11 cellular contexts compared by ENCODE assay signal in the genomic region with DNA sequence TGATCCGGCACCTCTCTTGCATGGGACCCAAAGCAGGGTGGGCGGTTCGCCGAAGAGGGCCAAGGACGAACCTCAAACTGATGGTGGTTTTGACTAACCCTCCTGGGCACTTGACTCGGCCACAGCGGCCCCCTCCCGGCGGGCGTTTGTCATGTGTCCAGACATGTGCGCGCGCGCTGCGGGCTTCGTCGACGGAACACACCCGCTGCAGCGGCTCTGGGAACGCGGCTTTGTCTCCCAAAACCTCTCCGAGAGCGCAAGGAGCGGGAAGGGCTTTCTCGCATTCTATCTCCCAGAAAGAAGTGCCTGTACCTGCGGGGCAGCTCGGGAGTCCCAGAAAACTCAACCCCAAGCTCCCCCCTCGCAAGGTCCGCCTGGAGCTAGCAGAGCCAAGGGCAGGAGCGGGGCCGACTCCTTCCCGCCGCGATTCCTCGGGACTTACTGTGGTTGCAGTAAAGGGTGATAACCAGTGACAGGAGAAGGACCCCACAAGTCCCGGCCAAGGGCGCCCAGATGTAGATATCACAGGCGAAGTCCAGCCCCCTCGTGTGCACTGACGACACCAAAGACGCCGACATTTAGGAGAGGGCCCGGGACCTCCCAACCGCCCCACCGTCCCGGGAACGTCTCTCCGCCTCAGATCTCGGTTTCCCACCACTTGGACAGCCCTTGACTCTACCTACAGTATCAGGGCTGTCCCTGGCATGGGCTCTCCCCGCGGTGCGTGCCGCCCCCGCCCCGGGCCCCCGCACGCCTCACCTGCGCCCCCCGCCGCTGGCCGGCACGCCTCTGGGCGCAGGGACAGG. TPM values are rescaled to one million over a fixed set of nuclear protein-coding genes. Genes with fewer than 3 reads are reported as not detected.
DNase-seq lines count a peak whose midpoint lies in the region; ATAC-seq and TF ChIP-seq lines count a peak whose summit lies in the region.
"Had no signal": no experiment of that assay in that cellular context is flagged by ENCODE, and none has a peak within 500 bp of the region (broad histone marks: within the 10 kb centered on the region; RNA-seq: fewer than 3 reads in every experiment).

No MANE protein-coding gene starts in this region.

- TF ChIP-seq POLR2A in thyroid gland (IDR thresholded peaks at IDR 0.05), result no peak

- H3K9me3 ChIP-seq in thyroid gland, result no peaks in the 10 kb centered on the region

- POLR2A ChIA-PET in naive thymus-derived CD8-positive, alpha-beta T cell (lab: Charles Lee), result interaction anchor here (1.3 to 22.7 kb wide), 4 partner anchors 10 to 69 kb away, joined by 4 to 668 read pairs (median 88); no protein-coding TSS in a partner anchor

- peaks cover 0 to 5% (median 0%) of the 10 kb centered on the region in 9 donors for H3K9me3 Mint-ChIP-seq in naive thymus-derived CD8-positive, alpha-beta T cell
- H3K9me3 Mint-ChIP-seq: activated CD4-positive, alpha-beta memory T cell treated with anti-CD3 and anti-CD28 coated beads, Interleukin-2, amount 10 ng/mL, durations not matched to agents 7 days and 5 days had no signal

- WGBS in thyroid gland, 2 donors, result 11 to 25% methylated on average over 19 to 22 of the region's 64 CpGs

- no peaks in the 10 kb centered on the region for H3K36me3 ChIP-seq in thyroid gland

- intact Hi-C loops in thyroid gland (cut with DNase I), result no loop called here

- H3K27me3 Mint-ChIP-seq in naive thymus-derived CD8-positive, alpha-beta T cell, result peaks cover 0 to 13% (median 0%) of the 10 kb centered on the region in 5 donors

- H3K4me1 ChIP-seq in thyroid gland, result peaks cover 10 to 35% of the 10 kb centered on the region in 2 donors

- H3K36me3 Mint-ChIP-seq in naive thymus-derived CD8-positive, alpha-beta T cell, result peaks cover 21 to 62% (median 45%) of the 10 kb centered on the region in 3 donors

- H3K27ac ChIP-seq in thyroid gland, result no peak overlapping the region

- peak overlapping the region; percentile 90 to 99 (median 94) for H3K4me3 Mint-ChIP-seq in naive thymus-derived CD8-positive, alpha-beta T cell

- no peak for TF ChIP-seq CTCF in epithelial cell of esophagus (IDR thresholded peaks at IDR 0.05; ENCODE audit: insufficient read depth, low read depth, low read length, missing control alignments)
- no peak for TF ChIP-seq CTCF in thyroid gland (IDR thresholded peaks at IDR 0.05)

- ATAC-seq in naive thymus-derived CD8-positive, alpha-beta T cell, result no peak

- H3K4me1 Mint-ChIP-seq in naive thymus-derived CD8-positive, alpha-beta T cell, result peaks cover 49 to 83% (median 73%) of the 10 kb centered on the region in 4 donors

- H3K4me3 ChIP-seq in epithelial cell of esophagus (ENCODE audit: low read length) (no peak overlapping the region), thyroid gland (replicated peaks in 1 of 3) (peak overlapping the region in 1 of 3 donors; percentile 12)

- H3K27me3 ChIP-seq in thyroid gland, result peaks cover 5% of the 10 kb centered on the region

- H3K27ac Mint-ChIP-seq in naive thymus-derived CD8-positive, alpha-beta T cell, result peak overlapping the region; percentile 96 to 100 (median 100)
- H3K27ac Mint-ChIP-seq: activated CD4-positive, alpha-beta memory T cell treated with anti-CD3 and anti-CD28 coated beads, Interleukin-2, amount 10 ng/mL, durations not matched to agents 7 days and 5 days had no signal

- DNase-seq in stimulated activated CD4-positive, alpha-beta T cell treated with anti-CD3 and anti-CD28 coated beads, Interleukin-15, amount 100 ng/mL, for 24 hours, result peak; percentile 23
- DNase-seq in stimulated activated CD4-positive, alpha-beta T cell treated with anti-CD3 and anti-CD28 coated beads, Interleukin-4, amount 100 ng/mL, for 24 hours, result no peak
- DNase-seq in epithelial cell of esophagus (ENCODE audit: low read depth) (peak; percentile 24), NCI-H1436 (lab: John Stamatoyannopoulos, UW) (no peak), thyroid gland (no peak), T-helper 9 cell (no peak), foreskin melanocyte (no peak)
- DNase-seq in naive thymus-derived CD8-positive, alpha-beta T cell, result peak in 5 of 10 donors; percentile 30 to 67 (median 43)
- DNase-seq: activated CD4-positive, alpha-beta memory T cell treated with anti-CD3 and anti-CD28 coated beads, Interleukin-2, amount 10 ng/mL, durations not matched to agents 7 days and 5 days; cortex of kidney had no signal

RNA-seq across cellular contexts. Expression of a gene that starts 1.6 kb away (rescaled TPM):
- 100 to 1,000 TPM; 272 to 273 TPM for total RNA-seq in naive thymus-derived CD8-positive, alpha-beta T cell
- 1,000 to 10,000 TPM in 1 of 3 donors, 100 to 1,000 TPM in 2; 885 to 1,018 (median 934) TPM for polyA plus RNA-seq in naive thymus-derived CD8-positive, alpha-beta T cell
- total RNA-seq in thyroid gland, result 1 to 10 TPM; 1.2 to 4.3 (median 2.3) TPM
- total RNA-seq: RPMI7951 had no signal

Comparison
In these comparisons a context has a peak if more than half of its experiments do, and no peak if none do; other contexts are left out.
1. DNase-seq: peak in stimulated activated CD4-positive, alpha-beta T cell treated with anti-CD3 and anti-CD28 coated beads, Interleukin-15, amount 100 ng/mL, for 24 hours (single experiment) and epithelial cell of esophagus (single experiment); none in stimulated activated CD4-positive, alpha-beta T cell treated with anti-CD3 and anti-CD28 coated beads, Interleukin-4, amount 100 ng/mL, for 24 hours (single experiment), NCI-H1436 (single experiment), thyroid gland (0 of 2), T-helper 9 cell (single experiment) and foreskin melanocyte (single experiment).
2. RNA of a gene that starts 1.6 kb away (total RNA-seq): 272 to 273 TPM in naive thymus-derived CD8-positive, alpha-beta T cell; 1.2 to 4.3 TPM in thyroid gland; every median in the first group is over 10 times any median in the second.